In genomic region chr19:58520257-58520599, GRCh38 we compare ENCODE assay signal across 8 cellular contexts. TPM values are rescaled to one million over a fixed set of nuclear protein-coding genes. Genes with fewer than 3 reads are reported as not detected.
DNase-seq lines count a peak whose midpoint lies in the region; TF ChIP-seq lines count a peak whose summit lies in the region.

No MANE protein-coding gene starts in this region.

- peak overlapping the region; percentile 99 for H3K27ac Mint-ChIP-seq in activated CD4-positive, alpha-beta memory T cell treated with anti-CD3 and anti-CD28 coated beads, Interleukin-2, amount 10 ng/mL, durations not matched to agents 7 days and 5 days

- H3K27me3 Mint-ChIP-seq in activated CD4-positive, alpha-beta memory T cell treated with anti-CD3 and anti-CD28 coated beads, Interleukin-2, amount 10 ng/mL, durations not matched to agents 7 days and 5 days, result no peaks in the 10 kb centered on the region

- no peaks in the 10 kb centered on the region for H3K9me3 ChIP-seq in HAP-1
- no peaks in the 10 kb centered on the region for H3K9me3 ChIP-seq in right atrium auricular region
- no peaks in the 10 kb centered on the region for H3K9me3 ChIP-seq in skeletal muscle tissue (ENCODE audit: control insufficient read depth in 3 of 3, low read length in 3 of 3)

- H3K9ac ChIP-seq in skeletal muscle tissue (ENCODE audit: low read depth in 1 of 3, low read length in 3 of 3), result peak overlapping the region; percentile 95 to 96 (median 95)

- no peak for DNase-seq in HAP-1 (ENCODE audit: low spot score in 2 of 2)
- DNase-seq in activated CD4-positive, alpha-beta memory T cell treated with anti-CD3 and anti-CD28 coated beads, Interleukin-2, amount 10 ng/mL, durations not matched to agents 7 days and 5 days, result no peak
- DNase-seq in right atrium auricular region (ENCODE audit: low spot score), result no peak
- no peak for DNase-seq in stimulated activated CD4-positive, alpha-beta T cell treated with anti-CD3 and anti-CD28 coated beads, Interleukin-2, amount 100 ng/mL, for 24 hours
- DNase-seq in SW480 (ENCODE audit: low spot score), result no peak
- DNase-seq in NCI-H82 treated with DMSO at 0.1 percent for 48 hours (lab: John Stamatoyannopoulos, UW; ENCODE audit: unreplicated experiment), result no peak
- no peak for DNase-seq in posterior cingulate gyrus

- peaks cover 42% of the 10 kb centered on the region for H3K4me1 Mint-ChIP-seq in activated CD4-positive, alpha-beta memory T cell treated with anti-CD3 and anti-CD28 coated beads, Interleukin-2, amount 10 ng/mL, durations not matched to agents 7 days and 5 days

- peaks cover 27% of the 10 kb centered on the region for H3K36me3 Mint-ChIP-seq in activated CD4-positive, alpha-beta memory T cell treated with anti-CD3 and anti-CD28 coated beads, Interleukin-2, amount 10 ng/mL, durations not matched to agents 7 days and 5 days (ENCODE audit: low read depth)

- H3K27me3 ChIP-seq in HAP-1 (ENCODE audit: low read depth), result no peaks in the 10 kb centered on the region
- no peaks in the 10 kb centered on the region for H3K27me3 ChIP-seq in right atrium auricular region
- H3K27me3 ChIP-seq in skeletal muscle tissue (ENCODE audit: control insufficient read depth in 3 of 3, insufficient read depth in 3 of 3, low read length in 3 of 3), result no peaks in the 10 kb centered on the region

- intact Hi-C loops in posterior cingulate gyrus (cut with DNase I), result no loop called here

- POLR2A ChIA-PET in activated CD4-positive, alpha-beta memory T cell treated with anti-CD3 and anti-CD28 coated beads, Interleukin-2, amount 10 ng/mL, durations not matched to agents 7 days and 5 days (lab: Charles Lee), result interaction anchor here (0.7 to 4.2 kb wide), 29 partner anchors 8 to 839 kb away, joined by 3 to 57 read pairs (median 5); partner anchors contain the start of genes CHMP2A, ERVK3-1, MZF1 and RPS5

- peaks cover 13% of the 10 kb centered on the region for H3K36me3 ChIP-seq in HAP-1 (replicated peaks)
- peaks cover 19% of the 10 kb centered on the region for H3K36me3 ChIP-seq in right atrium auricular region
- peaks cover 11 to 18% (median 17%) of the 10 kb centered on the region in 3 donors for H3K36me3 ChIP-seq in skeletal muscle tissue (ENCODE audit: control insufficient read depth in 3 of 3, insufficient read depth in 3 of 3, low read length in 3 of 3)

- peaks cover 11% of the 10 kb centered on the region for H3K4me1 ChIP-seq in HAP-1
- peaks cover 0 to 30% of the 10 kb centered on the region in 2 donors for H3K4me1 ChIP-seq in right atrium auricular region
- H3K4me1 ChIP-seq in skeletal muscle tissue (ENCODE audit: control insufficient read depth in 3 of 3, insufficient read depth in 3 of 3, low read length in 3 of 3), result peaks cover 35 to 51% (median 35%) of the 10 kb centered on the region in 3 donors

- H3K4me3 ChIP-seq in HAP-1 (peak overlapping the region; percentile 69), right atrium auricular region (peak overlapping the region; percentile 73 to 78), skeletal muscle tissue (ENCODE audit: low read length in 3 of 3) (peak overlapping the region; percentile 93 to 97 (median 96))

- in situ Hi-C loops in HAP-1 (cut with MboI; ENCODE audit: low sequenced_read_pairs), result no loop called here

- CTCF ChIA-PET in activated CD4-positive, alpha-beta memory T cell treated with anti-CD3 and anti-CD28 coated beads, Interleukin-2, amount 10 ng/mL, durations not matched to agents 7 days and 5 days (lab: Charles Lee), result interaction anchor here (0.6 to 3.0 kb wide), 43 partner anchors 9 to 518 kb away, joined by 3 to 49 read pairs (median 4); partner anchors contain the start of genes CHMP2A, TRIM28, UBE2M and ZNF132

- H3K4me3 Mint-ChIP-seq in activated CD4-positive, alpha-beta memory T cell treated with anti-CD3 and anti-CD28 coated beads, Interleukin-2, amount 10 ng/mL, durations not matched to agents 7 days and 5 days, result peak overlapping the region; percentile 94

- H3K27ac ChIP-seq in right atrium auricular region (peak overlapping the region; percentile 92 to 94), skeletal muscle tissue (ENCODE audit: low read depth, low read length) (peak overlapping the region; percentile 94)

- no peak for TF ChIP-seq CTCF in right atrium auricular region (IDR thresholded peaks at IDR 0.05)

- H3K9me3 Mint-ChIP-seq in activated CD4-positive, alpha-beta memory T cell treated with anti-CD3 and anti-CD28 coated beads, Interleukin-2, amount 10 ng/mL, durations not matched to agents 7 days and 5 days, result no peaks in the 10 kb centered on the region

RNA-seq across cellular contexts. Expression of gene ZBTB45, which starts 0.6 kb away (rescaled TPM):
- 10 to 100 TPM; 15.8 to 17.4 TPM for total RNA-seq in activated CD4-positive, alpha-beta memory T cell treated with anti-CD3 and anti-CD28 coated beads, Interleukin-2, amount 10 ng/mL, durations not matched to agents 7 days and 5 days
- total RNA-seq in right atrium auricular region (10 to 100 TPM in 1 of 2 donors, 1 to 10 TPM in 1; 7.2 to 14.3 TPM), skeletal muscle tissue (3.7 TPM)

RNA-seq across cellular contexts. Expression of gene SLC27A5, which starts 8.4 kb away (rescaled TPM):
- 10 to 100 TPM; 16.8 to 17.1 TPM for total RNA-seq in activated CD4-positive, alpha-beta memory T cell treated with anti-CD3 and anti-CD28 coated beads, Interleukin-2, amount 10 ng/mL, durations not matched to agents 7 days and 5 days
- total RNA-seq in right atrium auricular region (1 to 10 TPM; 1.3 to 2.9 TPM), skeletal muscle tissue (3.1 TPM)

RNA-seq across cellular contexts. Expression of gene TRIM28, which starts 23.6 kb away (rescaled TPM):
- total RNA-seq in activated CD4-positive, alpha-beta memory T cell treated with anti-CD3 and anti-CD28 coated beads, Interleukin-2, amount 10 ng/mL, durations not matched to agents 7 days and 5 days, result 100 to 1,000 TPM; 345 TPM
- total RNA-seq in right atrium auricular region (100 to 1,000 TPM in 1 of 2 donors, 10 to 100 TPM in 1; 99.6 to 207 TPM), skeletal muscle tissue (277 TPM)

RNA-seq across cellular contexts. Expression of gene CHMP2A, which starts 34.7 kb away (rescaled TPM):
- total RNA-seq in activated CD4-positive, alpha-beta memory T cell treated with anti-CD3 and anti-CD28 coated beads, Interleukin-2, amount 10 ng/mL, durations not matched to agents 7 days and 5 days, result 100 to 1,000 TPM; 137 to 144 TPM
- 100 to 1,000 TPM; 109 to 121 TPM for total RNA-seq in right atrium auricular region
- total RNA-seq in skeletal muscle tissue, result 68.9 TPM

RNA-seq across cellular contexts. Expression of gene UBE2M, which starts 38.2 kb away (rescaled TPM):
- total RNA-seq in activated CD4-positive, alpha-beta memory T cell treated with anti-CD3 and anti-CD28 coated beads, Interleukin-2, amount 10 ng/mL, durations not matched to agents 7 days and 5 days, result 10 to 100 TPM; 87.5 to 92.4 TPM
- total RNA-seq in right atrium auricular region, result 10 to 100 TPM; 30.9 to 38.8 TPM
- 73.6 TPM for total RNA-seq in skeletal muscle tissue
